8 cellular contexts compared by ENCODE assay signal in genomic region chr2:219277703-219278654, GRCh38. TPM values are rescaled to one million over a fixed set of nuclear protein-coding genes. Genes with fewer than 3 reads are reported as not detected.
DNase-seq lines count a peak whose midpoint lies in the region; ATAC-seq, FAIRE-seq and TF ChIP-seq lines count a peak whose summit lies in the region.

No MANE protein-coding gene starts in this region.

- POLR2A ChIA-PET in HepG2 (lab: Yijun Ruan, JAX), result interaction anchor here (1.0 to 3.3 kb wide), 19 partner anchors 8 to 276 kb away, joined by 3 to 70 read pairs (median 14); partner anchors contain the start of genes ABCB6, ANKZF1, ATG9A and CNPPD1

- peak overlapping the region; percentile 96 for H3K4me2 ChIP-seq in HepG2 (ENCODE audit: low read depth, low read length)

- H3K27ac ChIP-seq in coronary artery (peak overlapping the region; percentile 99), HepG2 (ENCODE audit: extremely low read length, insufficient read depth, low read length) (no peak overlapping the region)

- peak; percentile 79 for TF ChIP-seq RAD21 in HepG2 (CRISPR knock-in tag; IDR thresholded peaks at IDR 0.05)

- TF ChIP-seq EP300 in HepG2 (IDR thresholded peaks at IDR 0.05; ENCODE audit: low read depth in 2 of 2, low read length in 2 of 2) (no peak), HepG2 (CRISPR knock-in tag; IDR thresholded peaks at IDR 0.05; ENCODE audit: borderline replicate concordance) (no peak)

- H3K4me1 ChIP-seq in HepG2 (ENCODE audit: insufficient read depth, low read length), result peaks cover 42% of the 10 kb centered on the region

- in situ Hi-C loops in HepG2 (cut with HindIII; ENCODE audit: extremely low pct_ligation_motif_present, low pct_unique_long_range_greater_than_20kb), result no loop called here

- CTCF ChIA-PET in HepG2 (lab: Yijun Ruan, JAX; ENCODE audit: low intra/inter-chr PET ratio, low total read pairs), result interaction anchor here (0.9 to 5.4 kb wide), 5 partner anchors 17 to 118 kb away, joined by 3 to 88 read pairs (median 4); partner anchors contain the start of genes NHEJ1, TUBA4A and TUBA4B

- WGBS in HepG2 (ENCODE audit: low lambda C conversion rate), result 31% methylated on average over 21 of the region's 25 CpGs

- no peak for TF ChIP-seq POLR2A in HepG2 (IDR thresholded peaks at IDR 0.05; ENCODE audit: insufficient read depth in 1 of 2, low read depth in 2 of 2, low read length in 2 of 2)

- H3K9me3 ChIP-seq in HepG2 (ENCODE audit: low read length), result no peaks in the 10 kb centered on the region

- intact Hi-C loops in HepG2 (cut with micrococcal nuclease; ENCODE audit: unreplicated experiment), result loop anchor here (1.0 kb wide), 1 partner anchor 118 kb away; the partner anchor contains the start of gene NHEJ1

- ATAC-seq in HG02981 (IDR thresholded peaks at IDR 0.05; ENCODE audit: unreplicated experiment) (peak; percentile 12), HepG2 (peak; percentile 61), GM21390 (IDR thresholded peaks at IDR 0.05; ENCODE audit: unreplicated experiment) (no peak)

- no peaks in the 10 kb centered on the region for H3K79me2 ChIP-seq in HepG2 (ENCODE audit: insufficient read depth, low read length)

- H3K36me3 ChIP-seq in HepG2 (replicated peaks in 1 of 2; ENCODE audit: control insufficient read depth in 1 of 2, insufficient read depth in 2 of 2, low read length in 2 of 2), result peaks cover 2 to 4% of the 10 kb centered on the region in 2 experiments; a peak in 2 of 5 replicates

- H4K20me1 ChIP-seq in HepG2 (ENCODE audit: insufficient read depth, low read length), result no peaks in the 10 kb centered on the region

- H2AFZ ChIP-seq in HepG2 (ENCODE audit: low read length), result peak overlapping the region; percentile 66

- H3K9ac ChIP-seq in HepG2 (ENCODE audit: insufficient read depth, low read depth, low read length), result peak overlapping the region; percentile 80; the same call in 1 of the 2 replicates

- DNase-seq in GM03348 (ENCODE audit: low spot score), result peak; percentile 83
- DNase-seq in NCI-H226, result peak; percentile 55
- DNase-seq in activated CD4-positive, alpha-beta T cell treated with anti-CD3 and anti-CD28 coated beads for 48 hours, result peak; percentile 82
- DNase-seq in coronary artery (ENCODE audit: low spot score), result peak; percentile 90
- DNase-seq in HepG2 (ENCODE audit: low spot score), result peak; percentile 69
- DNase-seq in stimulated activated CD4-positive, alpha-beta T cell treated with anti-CD3 and anti-CD28 coated beads, Interleukin-4, amount 100 ng/mL, for 24 hours, result peak; percentile 82

- H3K4me3 ChIP-seq in coronary artery, result peak overlapping the region; percentile 93
- H3K4me3 ChIP-seq in HepG2 (replicated peaks in 1 of 3; ENCODE audit: insufficient read depth in 1 of 3, low read depth in 2 of 3, low read length in 3 of 3), result peak overlapping the region; percentile 59 to 77 (median 73)

- peaks cover 0 to 9% of the 10 kb centered on the region in 2 experiments; a peak in 1 of 5 replicates for H3K27me3 ChIP-seq in HepG2 (ENCODE audit: control insufficient read depth in 1 of 2, insufficient read depth in 2 of 2, low read length in 2 of 2)

- TF ChIP-seq CTCF in coronary artery (IDR thresholded peaks at IDR 0.05) (peak; percentile 100), HepG2 (CRISPR knock-in tag; IDR thresholded peaks at IDR 0.05) (peak; percentile 98)

- peak; percentile 92 for FAIRE-seq in HepG2 (lab: Jason Lieb, UNC)

- no TSS peak for BruUV-seq in HepG2 (replicated peaks; lab: Mats Ljungman, UMichigan)

RNA-seq across cellular contexts. Expression of gene DNAJB2, which starts 1.2 kb away (rescaled TPM):
- total RNA-seq in HepG2 (2016; rRNA removed; fragmentation: Illumina TruSeq; extraction: Trizol), result 18.6 and 21.3 TPM in 2 replicates
- total RNA-seq in HepG2 (2016; cell fraction: cytosol; rRNA removed; fragmentation: Illumina TruSeq; extraction: Trizol; ENCODE audit: low read depth), result 11.0 and 12.3 TPM in 2 replicates
- 17.1 and 21.1 TPM in 2 replicates for total RNA-seq in HepG2 (2016; cell fraction: insoluble cytoplasmic fraction; rRNA removed; fragmentation: Illumina TruSeq; extraction: Trizol)
- total RNA-seq in HepG2 (2016; cell fraction: membrane; rRNA removed; fragmentation: Illumina TruSeq; extraction: Trizol), result 18.1 and 22.0 TPM in 2 replicates
- total RNA-seq in HepG2 (2016; cell fraction: nucleus; rRNA removed; fragmentation: Illumina TruSeq; extraction: Trizol), result 14.6 and 15.9 TPM in 2 replicates
- polyA plus RNA-seq in HepG2 (2011; rRNA removed), result 31.1 and 55.2 TPM in 2 replicates
- 30.3 and 35.7 TPM in 2 replicates for polyA plus RNA-seq in HepG2 (2011; cell fraction: cytosol; rRNA removed)
- polyA plus RNA-seq in HepG2 (2011; cell fraction: nucleus; rRNA removed), result 135 and 143 TPM in 2 replicates
- 29.8 and 56.4 TPM in 2 replicates for polyA plus RNA-seq in HepG2 (2012)
- 12.6 and 15.8 TPM in 2 replicates for polyA plus RNA-seq in HepG2 (2016; cell fraction: cytosol; fragmentation: Illumina TruSeq; extraction: Trizol; ENCODE audit: low read depth)
- 26.8 and 30.7 TPM in 2 replicates for polyA plus RNA-seq in HepG2 (2016; cell fraction: insoluble cytoplasmic fraction; fragmentation: Illumina TruSeq; extraction: Trizol; ENCODE audit: low read depth)
- 23.9 and 24.2 TPM in 2 replicates for polyA plus RNA-seq in HepG2 (2016; cell fraction: membrane; fragmentation: Illumina TruSeq; extraction: Trizol; ENCODE audit: low read depth)
- 42.9 and 50.3 TPM in 2 replicates for polyA plus RNA-seq in HepG2 (2016; cell fraction: nucleus; fragmentation: Illumina TruSeq; extraction: Trizol; ENCODE audit: insufficient read depth, low read depth)
- 17.7 and 40.8 TPM in 2 replicates for polyA minus RNA-seq in HepG2 (2011; rRNA and poly(A)+ RNA removed; ENCODE audit: low replicate concordance)
- polyA minus RNA-seq in HepG2 (2011; cell fraction: cytosol; rRNA and poly(A)+ RNA removed), result 14.7 and 20.1 TPM in 2 replicates
- 23.2 and 30.5 TPM in 2 replicates for polyA minus RNA-seq in HepG2 (2011; cell fraction: nucleus; rRNA and poly(A)+ RNA removed)

RNA-seq across cellular contexts. Expression of gene TUBA4A, which starts 24.3 kb away (rescaled TPM):
- total RNA-seq in HepG2 (2016; rRNA removed; fragmentation: Illumina TruSeq; extraction: Trizol), result 0.97 and 1.3 TPM in 2 replicates
- total RNA-seq in HepG2 (2016; cell fraction: cytosol; rRNA removed; fragmentation: Illumina TruSeq; extraction: Trizol; ENCODE audit: low read depth), result 0.10 and 0.18 TPM in 2 replicates
- total RNA-seq in HepG2 (2016; cell fraction: insoluble cytoplasmic fraction; rRNA removed; fragmentation: Illumina TruSeq; extraction: Trizol), result 1.2 and 2.1 TPM in 2 replicates
- 0.34 and 0.52 TPM in 2 replicates for total RNA-seq in HepG2 (2016; cell fraction: membrane; rRNA removed; fragmentation: Illumina TruSeq; extraction: Trizol)
- total RNA-seq in HepG2 (2016; cell fraction: nucleus; rRNA removed; fragmentation: Illumina TruSeq; extraction: Trizol), result 0.78 and 0.81 TPM in 2 replicates
- polyA plus RNA-seq in HepG2 (2011; rRNA removed), result 12.7 and 19.5 TPM in 2 replicates
- polyA plus RNA-seq in HepG2 (2011; cell fraction: cytosol; rRNA removed), result 10.0 and 11.2 TPM in 2 replicates
- polyA plus RNA-seq in HepG2 (2011; cell fraction: nucleus; rRNA removed), result 37.1 and 38.2 TPM in 2 replicates
- 15.6 and 17.6 TPM in 2 replicates for polyA plus RNA-seq in HepG2 (2012)
- polyA plus RNA-seq in HepG2 (2016; cell fraction: cytosol; fragmentation: Illumina TruSeq; extraction: Trizol; ENCODE audit: low read depth), result 0.87 and 1.3 TPM in 2 replicates
- 2.8 TPM in 2 replicates for polyA plus RNA-seq in HepG2 (2016; cell fraction: insoluble cytoplasmic fraction; fragmentation: Illumina TruSeq; extraction: Trizol; ENCODE audit: low read depth)
- 0.76 and 1.1 TPM in 2 replicates for polyA plus RNA-seq in HepG2 (2016; cell fraction: membrane; fragmentation: Illumina TruSeq; extraction: Trizol; ENCODE audit: low read depth)
- polyA plus RNA-seq in HepG2 (2016; cell fraction: nucleus; fragmentation: Illumina TruSeq; extraction: Trizol; ENCODE audit: insufficient read depth, low read depth), result 1.9 and 3.4 TPM in 2 replicates
- polyA minus RNA-seq in HepG2 (2011; rRNA and poly(A)+ RNA removed; ENCODE audit: low replicate concordance), result 6.5 and 116 TPM in 2 replicates
- polyA minus RNA-seq in HepG2 (2011; cell fraction: cytosol; rRNA and poly(A)+ RNA removed), result 1.8 and 2.1 TPM in 2 replicates
- 2.0 and 3.0 TPM in 2 replicates for polyA minus RNA-seq in HepG2 (2011; cell fraction: nucleus; rRNA and poly(A)+ RNA removed)

RNA-seq across cellular contexts. Expression of gene TUBA4B, which starts 24.9 kb away (rescaled TPM):
- total RNA-seq in HepG2 (2016; rRNA removed; fragmentation: Illumina TruSeq; extraction: Trizol), result 0.18 and 0.29 TPM in 2 replicates
- 0.30 and 0.35 TPM in 2 replicates for total RNA-seq in HepG2 (2016; cell fraction: cytosol; rRNA removed; fragmentation: Illumina TruSeq; extraction: Trizol; ENCODE audit: low read depth)
- 0.18 and 0.24 TPM in 2 replicates for total RNA-seq in HepG2 (2016; cell fraction: insoluble cytoplasmic fraction; rRNA removed; fragmentation: Illumina TruSeq; extraction: Trizol)
- 0.34 and 0.41 TPM in 2 replicates for total RNA-seq in HepG2 (2016; cell fraction: membrane; rRNA removed; fragmentation: Illumina TruSeq; extraction: Trizol)
- 0.28 TPM in 1 of 2 replicates, not detected in the other for total RNA-seq in HepG2 (2016; cell fraction: nucleus; rRNA removed; fragmentation: Illumina TruSeq; extraction: Trizol)
- 0.18 and 0.22 TPM in 2 replicates for polyA plus RNA-seq in HepG2 (2011; rRNA removed)
- 0.32 and 0.55 TPM in 2 replicates for polyA plus RNA-seq in HepG2 (2011; cell fraction: cytosol; rRNA removed)
- polyA plus RNA-seq in HepG2 (2011; cell fraction: nucleus; rRNA removed), result 0.19 and 0.21 TPM in 2 replicates
- polyA plus RNA-seq in HepG2 (2012), result not detected in 2 replicates
- 0.10 and 0.15 TPM in 2 replicates for polyA plus RNA-seq in HepG2 (2016; cell fraction: cytosol; fragmentation: Illumina TruSeq; extraction: Trizol; ENCODE audit: low read depth)
- polyA plus RNA-seq in HepG2 (2016; cell fraction: insoluble cytoplasmic fraction; fragmentation: Illumina TruSeq; extraction: Trizol; ENCODE audit: low read depth), result 0.27 and 0.32 TPM in 2 replicates
- polyA plus RNA-seq in HepG2 (2016; cell fraction: membrane; fragmentation: Illumina TruSeq; extraction: Trizol; ENCODE audit: low read depth), result 0.21 and 0.30 TPM in 2 replicates
- polyA plus RNA-seq in HepG2 (2016; cell fraction: nucleus; fragmentation: Illumina TruSeq; extraction: Trizol; ENCODE audit: insufficient read depth, low read depth), result 0.57 TPM in 1 of 2 replicates, not detected in the other
- polyA minus RNA-seq in HepG2 (2011; rRNA and poly(A)+ RNA removed; ENCODE audit: low replicate concordance), result 0.19 TPM in 1 of 2 replicates, not detected in the other
- polyA minus RNA-seq in HepG2 (2011; cell fraction: cytosol; rRNA and poly(A)+ RNA removed), result not detected in 2 replicates
- polyA minus RNA-seq in HepG2 (2011; cell fraction: nucleus; rRNA and poly(A)+ RNA removed), result not detected in 2 replicates

RNA-seq across cellular contexts. Expression of gene PTPRN, which starts 31.2 kb away (rescaled TPM):
- not detected in 2 replicates for total RNA-seq in HepG2 (2016; rRNA removed; fragmentation: Illumina TruSeq; extraction: Trizol)
- total RNA-seq in HepG2 (2016; cell fraction: cytosol; rRNA removed; fragmentation: Illumina TruSeq; extraction: Trizol; ENCODE audit: low read depth), result not detected in 2 replicates
- not detected in 2 replicates for total RNA-seq in HepG2 (2016; cell fraction: insoluble cytoplasmic fraction; rRNA removed; fragmentation: Illumina TruSeq; extraction: Trizol)
- total RNA-seq in HepG2 (2016; cell fraction: membrane; rRNA removed; fragmentation: Illumina TruSeq; extraction: Trizol), result not detected in 2 replicates
- not detected in 2 replicates for total RNA-seq in HepG2 (2016; cell fraction: nucleus; rRNA removed; fragmentation: Illumina TruSeq; extraction: Trizol)
- 0.24 and 0.26 TPM in 2 replicates for polyA plus RNA-seq in HepG2 (2011; rRNA removed)
- polyA plus RNA-seq in HepG2 (2011; cell fraction: cytosol; rRNA removed), result 0.05 and 0.10 TPM in 2 replicates
- 0.08 and 0.12 TPM in 2 replicates for polyA plus RNA-seq in HepG2 (2011; cell fraction: nucleus; rRNA removed)
- 0.51 and 0.74 TPM in 2 replicates for polyA plus RNA-seq in HepG2 (2012)
- polyA plus RNA-seq in HepG2 (2016; cell fraction: cytosol; fragmentation: Illumina TruSeq; extraction: Trizol; ENCODE audit: low read depth), result not detected in 2 replicates
- polyA plus RNA-seq in HepG2 (2016; cell fraction: insoluble cytoplasmic fraction; fragmentation: Illumina TruSeq; extraction: Trizol; ENCODE audit: low read depth), result not detected in 2 replicates
- not detected in 2 replicates for polyA plus RNA-seq in HepG2 (2016; cell fraction: membrane; fragmentation: Illumina TruSeq; extraction: Trizol; ENCODE audit: low read depth)
- not detected in 2 replicates for polyA plus RNA-seq in HepG2 (2016; cell fraction: nucleus; fragmentation: Illumina TruSeq; extraction: Trizol; ENCODE audit: insufficient read depth, low read depth)
- polyA minus RNA-seq in HepG2 (2011; rRNA and poly(A)+ RNA removed; ENCODE audit: low replicate concordance), result 0.06 TPM in 1 of 2 replicates, not detected in the other
- not detected in 2 replicates for polyA minus RNA-seq in HepG2 (2011; cell fraction: cytosol; rRNA and poly(A)+ RNA removed)
- not detected in 2 replicates for polyA minus RNA-seq in HepG2 (2011; cell fraction: nucleus; rRNA and poly(A)+ RNA removed)

RNA-seq across cellular contexts. Expression of gene STK16, which starts 32.7 kb away (rescaled TPM):
- total RNA-seq in HepG2 (2016; rRNA removed; fragmentation: Illumina TruSeq; extraction: Trizol), result 27.0 and 28.0 TPM in 2 replicates
- total RNA-seq in HepG2 (2016; cell fraction: cytosol; rRNA removed; fragmentation: Illumina TruSeq; extraction: Trizol; ENCODE audit: low read depth), result 31.9 and 35.5 TPM in 2 replicates
- total RNA-seq in HepG2 (2016; cell fraction: insoluble cytoplasmic fraction; rRNA removed; fragmentation: Illumina TruSeq; extraction: Trizol), result 21.9 and 24.8 TPM in 2 replicates
- total RNA-seq in HepG2 (2016; cell fraction: membrane; rRNA removed; fragmentation: Illumina TruSeq; extraction: Trizol), result 61.2 and 65.9 TPM in 2 replicates
- total RNA-seq in HepG2 (2016; cell fraction: nucleus; rRNA removed; fragmentation: Illumina TruSeq; extraction: Trizol), result 19.2 and 22.9 TPM in 2 replicates
- polyA plus RNA-seq in HepG2 (2011; rRNA removed), result 50.9 and 60.5 TPM in 2 replicates
- 56.2 and 60.4 TPM in 2 replicates for polyA plus RNA-seq in HepG2 (2011; cell fraction: cytosol; rRNA removed)
- polyA plus RNA-seq in HepG2 (2011; cell fraction: nucleus; rRNA removed), result 80.4 and 87.0 TPM in 2 replicates
- 25.9 and 27.6 TPM in 2 replicates for polyA plus RNA-seq in HepG2 (2012)
- polyA plus RNA-seq in HepG2 (2016; cell fraction: cytosol; fragmentation: Illumina TruSeq; extraction: Trizol; ENCODE audit: low read depth), result 43.0 and 56.8 TPM in 2 replicates
- polyA plus RNA-seq in HepG2 (2016; cell fraction: insoluble cytoplasmic fraction; fragmentation: Illumina TruSeq; extraction: Trizol; ENCODE audit: low read depth), result 23.1 and 28.9 TPM in 2 replicates
- polyA plus RNA-seq in HepG2 (2016; cell fraction: membrane; fragmentation: Illumina TruSeq; extraction: Trizol; ENCODE audit: low read depth), result 54.8 and 59.8 TPM in 2 replicates
- 35.1 and 36.1 TPM in 2 replicates for polyA plus RNA-seq in HepG2 (2016; cell fraction: nucleus; fragmentation: Illumina TruSeq; extraction: Trizol; ENCODE audit: insufficient read depth, low read depth)
- 37.1 and 63.8 TPM in 2 replicates for polyA minus RNA-seq in HepG2 (2011; rRNA and poly(A)+ RNA removed; ENCODE audit: low replicate concordance)
- 12.2 and 18.8 TPM in 2 replicates for polyA minus RNA-seq in HepG2 (2011; cell fraction: cytosol; rRNA and poly(A)+ RNA removed)
- 36.2 and 47.5 TPM in 2 replicates for polyA minus RNA-seq in HepG2 (2011; cell fraction: nucleus; rRNA and poly(A)+ RNA removed)
